Comparison of ENCODE assay signal across 9 cellular contexts in the genomic region with DNA sequence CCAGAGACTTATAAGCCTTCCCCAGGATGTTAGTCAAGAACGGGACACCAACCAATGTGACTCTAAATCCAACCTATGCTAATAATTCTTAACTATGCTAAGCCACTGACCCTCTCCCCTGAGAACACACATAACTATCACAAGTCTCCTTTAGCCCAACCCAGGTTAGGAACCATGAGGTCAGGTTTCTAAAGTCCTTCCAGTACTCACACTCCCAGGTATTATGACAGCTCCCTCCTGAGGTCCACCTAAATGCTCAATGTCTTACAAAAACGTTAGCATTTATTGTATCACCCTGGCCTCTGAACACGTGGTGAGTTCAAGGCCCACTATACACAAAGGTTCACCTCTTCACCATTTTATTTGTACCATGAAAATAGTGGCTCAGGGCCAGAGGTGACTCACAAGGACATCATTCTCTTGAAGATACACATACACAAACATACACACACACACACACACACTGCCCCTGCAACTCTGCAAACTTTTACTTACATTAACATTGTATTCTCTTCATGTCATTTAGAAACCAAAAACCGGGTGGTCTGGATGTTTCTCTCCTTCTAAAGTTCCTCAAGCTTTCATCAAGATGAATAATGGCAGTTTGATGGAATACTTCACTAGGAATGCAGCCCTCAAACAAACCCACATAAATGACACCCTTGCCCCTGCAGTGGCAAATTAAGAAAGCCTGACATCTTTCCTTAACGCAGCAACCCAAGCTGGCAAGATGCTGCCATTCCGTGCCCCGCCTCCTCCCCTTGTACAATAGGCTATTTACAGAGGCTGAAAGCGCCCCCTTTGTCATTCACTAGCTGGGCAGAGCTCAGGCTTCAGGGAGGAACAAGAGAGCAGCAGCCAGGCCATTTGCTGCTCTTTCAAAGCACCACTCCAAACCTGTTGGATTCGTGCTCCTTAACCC.
DNase-seq lines count a peak whose midpoint lies in the region; ATAC-seq and TF ChIP-seq lines count a peak whose summit lies in the region.
"Had no signal": no experiment of that assay in that cellular context is flagged by ENCODE, and none has a peak within 500 bp of the region (broad histone marks: within the 10 kb centered on the region; RNA-seq: fewer than 3 reads in every experiment).

No MANE protein-coding gene starts in this region.

- H3K27me3 ChIP-seq in neutrophil, result no peaks in the 10 kb centered on the region

- ATAC-seq in GM19035 (IDR thresholded peaks at IDR 0.05; ENCODE audit: unreplicated experiment), result no peak

- no peaks in the 10 kb centered on the region for H3K9me3 ChIP-seq in neutrophil

- peaks cover 66% of the 10 kb centered on the region for H3K36me3 ChIP-seq in neutrophil

- no peak overlapping the region for H3K27ac ChIP-seq in epithelial cell of prostate
- H3K27ac ChIP-seq in neutrophil, result peak overlapping the region; percentile 96

- peaks cover 99 to 100% of the 10 kb centered on the region in 2 experiments for H3K4me1 ChIP-seq in neutrophil (ENCODE audit: control insufficient read depth in 1 of 2, insufficient read depth in 1 of 2, low read depth in 1 of 2, low read length in 1 of 2)

- no peak for TF ChIP-seq CTCF in neutrophil (IDR thresholded peaks at IDR 0.05)
- no peak for TF ChIP-seq CTCF in GM10266 (IDR thresholded peaks at IDR 0.05; ENCODE audit: control insufficient read depth, insufficient read depth, low read depth, missing control alignments)

- DNase-seq in ELF-1 (ENCODE audit: low read depth, low spot score) (peak; percentile 67), NCI-H510A (lab: John Stamatoyannopoulos, UW) (peak; percentile 7), epithelial cell of prostate (ENCODE audit: low read depth, low spot score) (peak; percentile 36), T1000 (lab: John Stamatoyannopoulos, UW) (no peak), GM10266 (ENCODE audit: extremely low spot score) (no peak), SKM-1 (lab: John Stamatoyannopoulos, UW; ENCODE audit: unreplicated experiment) (no peak)
- DNase-seq: activated CD4-positive, CD25-positive, alpha-beta regulatory T cell treated with anti-CD3 and anti-CD28 coated beads, Interleukin-2, amount 50 U/mL, for 72 hours had no signal

- peak overlapping the region; percentile 28 to 97 for H3K4me3 ChIP-seq in neutrophil (ENCODE audit: low read depth in 1 of 2, low read length in 1 of 2)

Comparison
In these comparisons a context has a peak if more than half of its experiments do, and no peak if none do; other contexts are left out.
1. DNase-seq: peak in ELF-1 (single experiment), NCI-H510A (single experiment) and epithelial cell of prostate (single experiment); none in T1000 (single experiment), GM10266 (single experiment) and SKM-1 (single experiment).